ENCODE assay signal across 8 cellular contexts in genomic region chr14:92748259-92749016, GRCh38. TPM values are rescaled to one million over a fixed set of nuclear protein-coding genes. Genes with fewer than 3 reads are reported as not detected.
DNase-seq lines count a peak whose midpoint lies in the region; ATAC-seq and TF ChIP-seq lines count a peak whose summit lies in the region.

LGMN (minus strand) TSS chr14:92748627; CDS start chr14:92732786, 15,841 bp downstream.

- no CpG with 5 or more reads among the region's 50 CpGs for WGBS in mesendoderm (ENCODE audit: extremely low coverage, insufficient coverage, low lambda C conversion rate)

- H4K8ac ChIP-seq in mesendoderm (ENCODE audit: low read depth, low read length) = no peak within 1 kb of the TSS

- H3K9ac ChIP-seq in mesendoderm (ENCODE audit: low read length) = peak within 1 kb of the TSS; percentile 88

- H3K27me3 ChIP-seq in mesendoderm (ENCODE audit: insufficient read depth, low read length, poor library complexity) = no peaks in the 10 kb centered on the region

- no peak within 1 kb of the TSS for H2BK120ac ChIP-seq in mesendoderm (ENCODE audit: low read depth, low read length)

- H3K27ac ChIP-seq in mesendoderm (ENCODE audit: low read depth, low read length) = no peak within 1 kb of the TSS

- H3K4me2 ChIP-seq in mesendoderm (ENCODE audit: low read length) = peak within 1 kb of the TSS; percentile 81

- no peak within 1 kb of the TSS for H2BK15ac ChIP-seq in mesendoderm (replicated peaks; ENCODE audit: low read depth)

- H3K4me3 ChIP-seq in AG09309 (ENCODE audit: control insufficient read depth, low read depth, low read length) = peak within 1 kb of the TSS; percentile 78
- peak within 1 kb of the TSS; percentile 84 for H3K4me3 ChIP-seq in mesendoderm (ENCODE audit: low read length)

- peak within 1 kb of the TSS; percentile 89 for H3K56ac ChIP-seq in mesendoderm (ENCODE audit: low read length)

- peak within 1 kb of the TSS; percentile 73 for H3K18ac ChIP-seq in mesendoderm (ENCODE audit: low read length)

- no peak within 1 kb of the TSS for H2AK5ac ChIP-seq in mesendoderm (ENCODE audit: low read length)

- peak within 1 kb of the TSS; percentile 48 for H3K23ac ChIP-seq in mesendoderm (ENCODE audit: low read length)

- peaks cover 5% of the 10 kb centered on the region for H3K79me1 ChIP-seq in mesendoderm (ENCODE audit: low read length)

- no peak within 1 kb of the TSS for H3K4ac ChIP-seq in mesendoderm (ENCODE audit: low read depth, low read length)

- ATAC-seq in GM19025 (IDR thresholded peaks at IDR 0.05; ENCODE audit: low read depth, unreplicated experiment) (peak; percentile 86), HG03342 (IDR thresholded peaks at IDR 0.05; ENCODE audit: unreplicated experiment) (peak; percentile 82)

- TF ChIP-seq CTCF in AG09309 (IDR thresholded peaks at IDR 0.05; ENCODE audit: control insufficient read depth, insufficient read depth, low read depth, low read length, missing control alignments) = no peak

- H3K4me1 ChIP-seq in mesendoderm (ENCODE audit: control insufficient read depth, low read depth, low read length) = peaks cover 3% of the 10 kb centered on the region

- DNase-seq in AG09309 (ENCODE audit: low read depth) (peak; percentile 64), NCI-H748 (lab: John Stamatoyannopoulos, UW; ENCODE audit: unreplicated experiment) (peak; percentile 99), mesendoderm (peak; percentile 97)
- peak; percentile 86 for DNase-seq in activated CD8-positive, alpha-beta memory T cell treated with anti-CD3 and anti-CD28 coated beads, Interleukin-2, amount 50 U/mL, for 48 hours
- peak; percentile 47 for DNase-seq in stimulated activated CD8-positive, alpha-beta memory T cell treated with anti-CD3 and anti-CD28 coated beads, Interleukin-12 subunit alpha, Interleukin-12 subunit beta, amount 100 ng/mL, for 24 hours (ENCODE audit: extremely low read depth)

- in situ Hi-C loops in endometrial microvascular endothelial cells (cut with HindIII; ENCODE audit: inconsistent ontology term, low pct_unique_long_range_greater_than_20kb, low sequenced_read_pairs) = no loop called here

- no peaks in the 10 kb centered on the region for H3K36me3 ChIP-seq in mesendoderm (ENCODE audit: control insufficient read depth, insufficient read depth, low read length)

- peak within 1 kb of the TSS; percentile 12 for H4K5ac ChIP-seq in mesendoderm (ENCODE audit: low read length)

- peaks cover 3% of the 10 kb centered on the region for H3K79me2 ChIP-seq in mesendoderm (ENCODE audit: control insufficient read depth, insufficient read depth, low read length)

- no peak within 1 kb of the TSS for H2BK5ac ChIP-seq in mesendoderm (ENCODE audit: low read length)

RNA-seq across cellular contexts. Expression of gene LGMN, which starts in this region (rescaled TPM):
- total RNA-seq in endometrial microvascular endothelial cells (ENCODE audit: inconsistent ontology term) = 55.4 TPM
- polyA plus RNA-seq in mesendoderm (2013, experiment 1 of 2) = 37.8 TPM
- 38.3 TPM for polyA plus RNA-seq in mesendoderm (2013, experiment 2 of 2)

Comparison
In these comparisons a context has a peak if more than half of its experiments do, and no peak if none do; other contexts are left out.
1. DNase-seq: peak in every context shown above with its lines; median percentile 99 in NCI-H748; 97 in mesendoderm; 86 in activated CD8-positive, alpha-beta memory T cell treated with anti-CD3 and anti-CD28 coated beads, Interleukin-2, amount 50 U/mL, for 48 hours; 64 in AG09309; 47 in stimulated activated CD8-positive, alpha-beta memory T cell treated with anti-CD3 and anti-CD28 coated beads, Interleukin-12 subunit alpha, Interleukin-12 subunit beta, amount 100 ng/mL, for 24 hours.